Comparison of ENCODE assay signal across 22 cellular contexts in genomic region chr3:123384256-123384655, GRCh38.
DNase-seq lines count a peak whose midpoint lies in the region; ATAC-seq and TF ChIP-seq lines count a peak whose summit lies in the region.
"Had no signal": no experiment of that assay in that cellular context is flagged by ENCODE, and none has a peak within 500 bp of the region (broad histone marks: within the 10 kb centered on the region; RNA-seq: fewer than 3 reads in every experiment).

No MANE protein-coding gene starts in this region.

- ATAC-seq in gastroesophageal sphincter, result no peak
- no peak for ATAC-seq in thoracic aorta (ENCODE audit: insufficient number of reproducible peaks, low FRiP score, low read depth)
- ATAC-seq: activated T-cell treated with anti-CD3 and anti-CD28 coated beads, Interleukin-2, amount 50 U/mL, for 4 hours had no signal

- H3K27me3 Mint-ChIP-seq in nephron progenitor cell (ENCODE audit: low read depth, poor library complexity), result peaks cover 23% of the 10 kb centered on the region

- H3K4me1 ChIP-seq in gastroesophageal sphincter (peaks cover 22 to 100% (median 44%) of the 10 kb centered on the region in 3 donors), thoracic aorta (ENCODE audit: control insufficient read depth in 1 of 2, low read depth in 2 of 2) (peaks cover 57 to 98% of the 10 kb centered on the region in 2 donors)

- peaks cover 69% of the 10 kb centered on the region for H3K4me1 Mint-ChIP-seq in nephron progenitor cell

- H3K27ac Mint-ChIP-seq in nephron progenitor cell, result peak overlapping the region; percentile 28
- H3K27ac Mint-ChIP-seq: activated naive CD4-positive, alpha-beta T cell treated with anti-CD3 and anti-CD28 coated beads for 36 hours; dendritic cell treated with granulocyte-macrophage colony-stimulating factor and Interleukin-4, amounts not matched to agents 40 ng/mL and 50 ng/mL, for 4 days had no signal

- no peaks in the 10 kb centered on the region for H3K36me3 Mint-ChIP-seq in nephron progenitor cell (ENCODE audit: low read depth)

- no peak for TF ChIP-seq CTCF in gastroesophageal sphincter (IDR thresholded peaks at IDR 0.05)
- no peak for TF ChIP-seq CTCF in nephron progenitor cell (IDR thresholded peaks at IDR 0.05)
- no peak for TF ChIP-seq CTCF in thoracic aorta (IDR thresholded peaks at IDR 0.05)

- no peak for TF ChIP-seq EP300 in gastroesophageal sphincter (IDR thresholded peaks at IDR 0.05)

- no peak for DNase-seq in caudate nucleus (lab: John Stamatoyannopoulos, UW)
- DNase-seq in nephron progenitor cell, result no peak
- no peak for DNase-seq in thoracic aorta (ENCODE audit: low spot score)
- DNase-seq in stimulated activated naive CD4-positive, alpha-beta T cell treated with Interleukin-2 at 50 U/mL for 16 hours (lab: John Stamatoyannopoulos, UW), result no peak
- no peak for DNase-seq in NCI-H1417 (lab: John Stamatoyannopoulos, UW)
- DNase-seq in NK-92 (lab: John Stamatoyannopoulos, UW; ENCODE audit: unreplicated experiment), result no peak
- DNase-seq: activated CD4-positive, alpha-beta T cell treated with anti-CD3 and anti-CD28 coated beads for 48 hours; activated naive CD4-positive, alpha-beta T cell treated with anti-CD3 and anti-CD28 coated beads for 36 hours; activated T-cell treated with anti-CD3 and anti-CD28 coated beads, Interleukin-2, amount 50 U/mL, for 4 hours; amniotic stem cell; C1 segment of cervical spinal cord; EL; head of caudate nucleus; NCI-H1092 treated with DMSO at 0.1 percent for 48 hours; NCI-H2029 treated with DMSO at 0.1 percent for 48 hours; NCI-H226; NCI-H748 treated with DMSO at 0.1 percent for 48 hours; stimulated activated CD8-positive, alpha-beta memory T cell treated with anti-CD3 and anti-CD28 coated beads, Interleukin-4, amount 100 ng/mL, for 48 hours; substantia nigra had no signal

- H3K4me3 ChIP-seq in gastroesophageal sphincter, result no peak overlapping the region
- H3K4me3 ChIP-seq in thoracic aorta, result peak overlapping the region; percentile 37

- H3K27ac ChIP-seq in caudate nucleus (ENCODE audit: low read depth, low read length) (peak overlapping the region; percentile 73), gastroesophageal sphincter (peak overlapping the region; percentile 92 to 99 (median 92)), thoracic aorta (peak overlapping the region; percentile 91 to 95)
- H3K27ac ChIP-seq: VCaP had no signal

- H3K27me3 ChIP-seq in gastroesophageal sphincter (no peaks in the 10 kb centered on the region), thoracic aorta (replicated peaks; ENCODE audit: insufficient read depth) (no peaks in the 10 kb centered on the region)

- TF ChIP-seq POLR2A in gastroesophageal sphincter (IDR thresholded peaks at IDR 0.05), result no peak

- 56 to 63% methylated on average over 1 to 2 of the region's 8 CpGs for WGBS in gastroesophageal sphincter (ENCODE audit: low coverage in 1 of 2), 2 donors

- H3K4me3 Mint-ChIP-seq in nephron progenitor cell, result peak overlapping the region; percentile 33
- H3K4me3 Mint-ChIP-seq: activated naive CD4-positive, alpha-beta T cell treated with anti-CD3 and anti-CD28 coated beads for 36 hours; activated T-cell treated with anti-CD3 and anti-CD28 coated beads, Interleukin-2, amount 50 U/mL, for 4 hours; dendritic cell treated with granulocyte-macrophage colony-stimulating factor and Interleukin-4, amounts not matched to agents 40 ng/mL and 50 ng/mL, for 4 days had no signal

- H3K9me3 Mint-ChIP-seq in nephron progenitor cell, result no peaks in the 10 kb centered on the region
- H3K9me3 Mint-ChIP-seq: activated naive CD4-positive, alpha-beta T cell treated with anti-CD3 and anti-CD28 coated beads for 36 hours; activated T-cell treated with anti-CD3 and anti-CD28 coated beads, Interleukin-2, amount 50 U/mL, for 4 hours; dendritic cell treated with granulocyte-macrophage colony-stimulating factor and Interleukin-4, amounts not matched to agents 40 ng/mL and 50 ng/mL, for 4 days had no signal

- no peaks in the 10 kb centered on the region for H3K36me3 ChIP-seq in gastroesophageal sphincter
- no peaks in the 10 kb centered on the region for H3K36me3 ChIP-seq in thoracic aorta

- no peaks in the 10 kb centered on the region for H3K9me3 ChIP-seq in gastroesophageal sphincter
- H3K9me3 ChIP-seq in thoracic aorta, result no peaks in the 10 kb centered on the region
